Comparison of ENCODE assay signal across 2 cellular contexts in the genomic region with DNA sequence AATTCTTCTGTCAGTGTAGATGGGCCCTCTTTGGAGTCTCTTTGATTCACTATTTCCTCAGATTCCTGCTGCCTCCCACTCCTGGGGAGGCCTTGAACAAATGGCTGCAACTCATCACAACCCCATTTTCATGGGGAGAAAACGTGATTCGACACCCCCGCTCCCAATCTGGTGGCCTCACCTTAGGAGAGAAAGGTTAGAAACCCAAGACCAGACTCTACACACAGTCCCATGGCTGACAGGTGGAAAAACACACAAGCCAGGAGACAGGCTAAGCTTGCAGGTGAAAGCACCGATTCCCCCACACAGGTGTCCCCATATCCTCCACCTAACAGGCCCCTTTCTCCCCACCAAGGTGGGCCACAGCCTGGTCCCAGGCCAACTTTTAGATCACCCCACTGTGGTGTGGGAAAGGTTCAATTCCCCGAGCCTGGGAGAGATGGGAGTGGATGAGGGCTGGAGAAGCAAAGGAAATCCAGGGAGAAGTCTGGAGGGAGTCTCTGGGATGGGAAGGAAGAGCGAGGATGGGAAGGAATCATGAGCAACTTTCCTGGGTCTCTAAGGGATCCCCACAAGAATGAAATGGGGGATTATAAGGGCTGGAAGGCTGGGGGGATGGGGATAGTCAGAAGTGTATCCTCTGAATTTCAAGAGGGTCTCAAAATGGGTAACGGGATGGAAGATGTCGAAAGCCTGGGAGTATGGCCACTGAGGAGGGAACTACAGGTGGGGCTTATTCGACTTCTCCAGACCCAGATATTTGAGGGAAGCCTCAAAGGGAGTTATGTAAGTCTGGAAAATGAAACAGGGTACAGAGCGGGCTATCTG.
TF ChIP-seq lines count a peak whose summit lies in the region.

No MANE protein-coding gene starts in this region.

TF ChIP-seq in SK-N-SH, 30 proteins besides CTCF, POLR2A, EP300 and RAD21 (continued from another document):
- TF ChIP-seq, protein P1, sequence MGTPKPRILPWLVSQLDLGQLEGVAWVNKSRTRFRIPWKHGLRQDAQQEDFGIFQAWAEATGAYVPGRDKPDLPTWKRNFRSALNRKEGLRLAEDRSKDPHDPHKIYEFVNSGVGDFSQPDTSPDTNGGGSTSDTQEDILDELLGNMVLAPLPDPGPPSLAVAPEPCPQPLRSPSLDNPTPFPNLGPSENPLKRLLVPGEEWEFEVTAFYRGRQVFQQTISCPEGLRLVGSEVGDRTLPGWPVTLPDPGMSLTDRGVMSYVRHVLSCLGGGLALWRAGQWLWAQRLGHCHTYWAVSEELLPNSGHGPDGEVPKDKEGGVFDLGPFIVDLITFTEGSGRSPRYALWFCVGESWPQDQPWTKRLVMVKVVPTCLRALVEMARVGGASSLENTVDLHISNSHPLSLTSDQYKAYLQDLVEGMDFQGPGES (IDR thresholded peaks at IDR 0.05; ENCODE audit: low read depth, low read length) = no peak

TF ChIP-seq in SK-N-SH treated with all-trans-retinoic acid at 6 μM for 48 hours, 23 proteins besides CTCF, POLR2A, EP300 and RAD21 (continued from another document):
- TF ChIP-seq, protein P2, sequence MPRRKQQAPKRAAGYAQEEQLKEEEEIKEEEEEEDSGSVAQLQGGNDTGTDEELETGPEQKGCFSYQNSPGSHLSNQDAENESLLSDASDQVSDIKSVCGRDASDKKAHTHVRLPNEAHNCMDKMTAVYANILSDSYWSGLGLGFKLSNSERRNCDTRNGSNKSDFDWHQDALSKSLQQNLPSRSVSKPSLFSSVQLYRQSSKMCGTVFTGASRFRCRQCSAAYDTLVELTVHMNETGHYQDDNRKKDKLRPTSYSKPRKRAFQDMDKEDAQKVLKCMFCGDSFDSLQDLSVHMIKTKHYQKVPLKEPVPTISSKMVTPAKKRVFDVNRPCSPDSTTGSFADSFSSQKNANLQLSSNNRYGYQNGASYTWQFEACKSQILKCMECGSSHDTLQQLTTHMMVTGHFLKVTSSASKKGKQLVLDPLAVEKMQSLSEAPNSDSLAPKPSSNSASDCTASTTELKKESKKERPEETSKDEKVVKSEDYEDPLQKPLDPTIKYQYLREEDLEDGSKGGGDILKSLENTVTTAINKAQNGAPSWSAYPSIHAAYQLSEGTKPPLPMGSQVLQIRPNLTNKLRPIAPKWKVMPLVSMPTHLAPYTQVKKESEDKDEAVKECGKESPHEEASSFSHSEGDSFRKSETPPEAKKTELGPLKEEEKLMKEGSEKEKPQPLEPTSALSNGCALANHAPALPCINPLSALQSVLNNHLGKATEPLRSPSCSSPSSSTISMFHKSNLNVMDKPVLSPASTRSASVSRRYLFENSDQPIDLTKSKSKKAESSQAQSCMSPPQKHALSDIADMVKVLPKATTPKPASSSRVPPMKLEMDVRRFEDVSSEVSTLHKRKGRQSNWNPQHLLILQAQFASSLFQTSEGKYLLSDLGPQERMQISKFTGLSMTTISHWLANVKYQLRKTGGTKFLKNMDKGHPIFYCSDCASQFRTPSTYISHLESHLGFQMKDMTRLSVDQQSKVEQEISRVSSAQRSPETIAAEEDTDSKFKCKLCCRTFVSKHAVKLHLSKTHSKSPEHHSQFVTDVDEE (CRISPR knock-in tag; IDR thresholded peaks at IDR 0.05) = no peak
- TF ChIP-seq TOX (CRISPR knock-in tag; IDR thresholded peaks at IDR 0.05; ENCODE audit: borderline replicate concordance) (no peak), PPARA (CRISPR knock-in tag; IDR thresholded peaks at IDR 0.05; ENCODE audit: borderline replicate concordance) (no peak), ZNF565 (CRISPR knock-in tag; conservative IDR thresholded peaks at IDR 0.05; ENCODE audit: low read depth) (no peak), ZC3H10 (CRISPR knock-in tag; IDR thresholded peaks at IDR 0.05) (no peak), RARB (CRISPR knock-in tag; IDR thresholded peaks at IDR 0.05) (no peak), ZFP30 (CRISPR knock-in tag; IDR thresholded peaks at IDR 0.05) (no peak), SNAI2 (CRISPR knock-in tag; IDR thresholded peaks at IDR 0.05) (no peak)
TF ChIP-seq in SK-N-SH treated with all-trans-retinoic acid at 6 μM for 48 hours: peak in this region for 0.
